26 cellular contexts compared by ENCODE assay signal in the genomic region with DNA sequence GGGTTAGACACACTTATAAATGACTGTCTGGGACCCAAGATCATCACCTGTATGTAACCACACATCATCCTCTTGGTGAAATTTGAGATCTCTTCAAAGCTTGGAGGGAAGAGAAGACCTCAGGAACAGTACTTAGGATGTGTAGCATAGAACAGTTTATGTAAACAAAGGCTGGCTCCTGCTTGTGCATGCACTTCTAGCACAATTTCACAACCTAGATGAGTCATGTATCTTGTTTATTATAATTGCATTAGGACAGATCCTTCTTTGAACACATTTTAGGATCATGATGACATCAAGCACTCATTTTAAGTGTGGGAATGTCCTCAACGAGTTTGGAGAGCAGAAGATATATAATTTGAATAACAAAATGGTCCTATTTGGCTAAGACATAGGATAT. TPM values are rescaled to one million over a fixed set of nuclear protein-coding genes. Genes with fewer than 3 reads are reported as not detected.
DNase-seq lines count a peak whose midpoint lies in the region; ATAC-seq, FAIRE-seq and TF ChIP-seq lines count a peak whose summit lies in the region.
"Had no signal": no experiment of that assay in that cellular context is flagged by ENCODE, and none has a peak within 500 bp of the region (broad histone marks: within the 10 kb centered on the region; RNA-seq: fewer than 3 reads in every experiment).

No MANE protein-coding gene starts in this region.

- H2AFZ ChIP-seq in IMR-90 (replicated peaks; ENCODE audit: low read length, poor library complexity) (no peak overlapping the region), astrocyte (ENCODE audit: low read depth, low read length) (no peak overlapping the region)

- intact Hi-C loops in IMR-90 (cut with micrococcal nuclease), result no loop called here

- DNase-seq in DMS53 (lab: John Stamatoyannopoulos, UW) (peak; percentile 85), IMR-90 (peak; percentile 0), astrocyte (ENCODE audit: low read depth) (no peak), fibroblast of the conjunctiva (ENCODE audit: low read depth) (peak; percentile 0), NCI-H187 treated with DMSO at 0.1 percent for 48 hours (lab: John Stamatoyannopoulos, UW) (no peak), NCI-H748 (lab: John Stamatoyannopoulos, UW; ENCODE audit: unreplicated experiment) (no peak)
- DNase-seq: activated CD4-positive, alpha-beta T cell treated with anti-CD3 and anti-CD28 coated beads, Interleukin-2, amount 50 U/mL, for 4 hours; activated naive CD4-positive, alpha-beta T cell treated with anti-CD3 and anti-CD28 coated beads, Interleukin-2, amount 50 U/mL, for 16 hours; DMS79 treated with DMSO at 0.1 percent for 48 hours; endodermal cell; glutamatergic neuron; Kasumi-1; natural killer cell; NCI-H1105 treated with DMSO at 0.1 percent for 48 hours; NCI-H2029 treated with DMSO at 0.1 percent for 48 hours; NCI-H226; RPMI8226; stimulated activated CD4-positive, alpha-beta T cell treated with anti-CD3 and anti-CD28 coated beads, Interleukin-2, amount 100 ng/mL, for 24 hours; upper lobe of left lung had no signal

- no peaks in the 10 kb centered on the region for H3K9me3 ChIP-seq in IMR-90 (ENCODE audit: control insufficient read depth, insufficient read depth, low read length)
- no peaks in the 10 kb centered on the region for H3K9me3 ChIP-seq in astrocyte (ENCODE audit: insufficient read depth, low read depth, low read length)
- H3K9me3 ChIP-seq: upper lobe of left lung had no signal

- H2BK5ac ChIP-seq in IMR-90 (ENCODE audit: low read depth, low read length, poor library complexity, severe bottlenecking), result no peak overlapping the region

- H3K4me2 ChIP-seq in IMR-90 (ENCODE audit: low read depth, low read length) (no peak overlapping the region), astrocyte (ENCODE audit: low read length) (no peak overlapping the region)

- H3K14ac ChIP-seq in IMR-90 (replicated peaks; ENCODE audit: low read depth, low read length), result no peak overlapping the region

- H4K5ac ChIP-seq in IMR-90 (ENCODE audit: low read depth, low read length), result no peak overlapping the region

- no peak overlapping the region for H3K27ac Mint-ChIP-seq in astrocyte (ENCODE audit: unreplicated experiment)
- H3K27ac Mint-ChIP-seq: dendritic cell treated with granulocyte-macrophage colony-stimulating factor and Interleukin-4, amounts not matched to agents 40 ng/mL and 50 ng/mL, for 4 days; endodermal cell; natural killer cell; T-helper 1 cell treated with Interleukin-12 subunit alpha and Interleukin-12 subunit beta and Interleukin-4 antibody, amounts not matched to agents 30 μg/mL and 1 μg/mL, for 36 hours had no signal

- ATAC-seq in IMR-90 (ENCODE audit: low read depth) (no peak), HG02759 (IDR thresholded peaks at IDR 0.05; ENCODE audit: unreplicated experiment) (no peak), HG03571 (IDR thresholded peaks at IDR 0.05; ENCODE audit: unreplicated experiment) (no peak)
- ATAC-seq: HepG2, natural killer cell had no signal

- no peaks in the 10 kb centered on the region for H3K4me1 Mint-ChIP-seq in astrocyte (ENCODE audit: low read depth, unreplicated experiment)
- H3K4me1 Mint-ChIP-seq: natural killer cell had no signal

- TF ChIP-seq CTCF in IMR-90 (conservative IDR thresholded peaks at IDR 0.05; ENCODE audit: low read depth, low read length), result no peak
- no peak for TF ChIP-seq CTCF in astrocyte (IDR thresholded peaks at IDR 0.05; ENCODE audit: insufficient read depth, low read depth, low read length)

- dilution Hi-C loops in IMR-90 (cut with HindIII; ENCODE audit: low sequenced_read_pairs, unreplicated experiment), result no loop called here

- WGBS in IMR-90 (ENCODE audit: extremely low coverage in 2 of 2, insufficient read length in 1 of 2), 2 experiments, result no CpG with 5 or more reads among the region's 1 CpG

- no peaks in the 10 kb centered on the region for H3K79me2 ChIP-seq in astrocyte (ENCODE audit: insufficient read depth, low read length)

- peak; percentile 34 for FAIRE-seq in astrocyte (lab: Jason Lieb, UNC)
- FAIRE-seq: HepG2, TTC549 had no signal

- no peaks in the 10 kb centered on the region for H3K36me3 Mint-ChIP-seq in astrocyte (ENCODE audit: low read depth, unreplicated experiment)
- H3K36me3 Mint-ChIP-seq: natural killer cell had no signal

- no peak overlapping the region for H3K4me3 ChIP-seq in IMR-90 (ENCODE audit: insufficient read depth, low read depth, low read length)
- no peak overlapping the region for H3K4me3 ChIP-seq in astrocyte (ENCODE audit: insufficient read depth, low read depth, low read length)
- H3K4me3 ChIP-seq: skin epidermis, upper lobe of left lung had no signal

- H3K4me3 Mint-ChIP-seq in astrocyte (ENCODE audit: unreplicated experiment), result no peak overlapping the region
- H3K4me3 Mint-ChIP-seq: dendritic cell treated with granulocyte-macrophage colony-stimulating factor and Interleukin-4, amounts not matched to agents 40 ng/mL and 50 ng/mL, for 4 days; endodermal cell; natural killer cell; T-helper 1 cell treated with Interleukin-12 subunit alpha and Interleukin-12 subunit beta and Interleukin-4 antibody, amounts not matched to agents 30 μg/mL and 1 μg/mL, for 36 hours had no signal

- no peak overlapping the region for H3K4ac ChIP-seq in IMR-90 (ENCODE audit: low read depth, low read length)

- no peaks in the 10 kb centered on the region for H3K27me3 Mint-ChIP-seq in astrocyte (ENCODE audit: low read depth, unreplicated experiment)
- H3K27me3 Mint-ChIP-seq: dendritic cell treated with granulocyte-macrophage colony-stimulating factor and Interleukin-4, amounts not matched to agents 40 ng/mL and 50 ng/mL, for 4 days had no signal

- H2BK15ac ChIP-seq in IMR-90 (ENCODE audit: low read depth, low read length), result no peak overlapping the region

- H4K91ac ChIP-seq in IMR-90 (ENCODE audit: insufficient read depth, low read depth, low read length), result no peak overlapping the region

- H3K9me1 ChIP-seq in IMR-90 (ENCODE audit: insufficient read depth, low read length), result no peaks in the 10 kb centered on the region

- H2AK5ac ChIP-seq in IMR-90 (ENCODE audit: low read depth, low read length), result no peak overlapping the region

- no peak overlapping the region for H3K18ac ChIP-seq in IMR-90 (ENCODE audit: low read depth, low read length)

- no peak overlapping the region for H3K27ac ChIP-seq in IMR-90 (ENCODE audit: insufficient read depth, low read length)
- no peak overlapping the region for H3K27ac ChIP-seq in astrocyte (ENCODE audit: low read depth, low read length)
- H3K27ac ChIP-seq: skin epidermis, upper lobe of left lung had no signal

- no peak overlapping the region for H2AK9ac ChIP-seq in IMR-90 (replicated peaks; ENCODE audit: low read depth, low read length, poor library complexity)

- no peak overlapping the region for H3K9ac ChIP-seq in IMR-90 (ENCODE audit: low read depth, low read length)
- no peak overlapping the region for H3K9ac ChIP-seq in astrocyte (ENCODE audit: low read length)

- H3K56ac ChIP-seq in IMR-90 (ENCODE audit: extremely low read depth, insufficient read depth, low read length), result no peak overlapping the region

- H3K27me3 ChIP-seq in IMR-90 (ENCODE audit: control insufficient read depth, insufficient read depth, low read length), result no peaks in the 10 kb centered on the region
- H3K27me3 ChIP-seq in astrocyte (ENCODE audit: insufficient read depth, low read length), result no peaks in the 10 kb centered on the region
- H3K27me3 ChIP-seq: upper lobe of left lung had no signal

- CTCF ChIA-PET in IMR-90 (lab: Yijun Ruan, JAX), result no interaction called here

- H4K8ac ChIP-seq in IMR-90 (ENCODE audit: low read depth in 2 of 2, low read length in 2 of 2), result no peak overlapping the region

- no peaks in the 10 kb centered on the region for H3K79me1 ChIP-seq in IMR-90 (ENCODE audit: low read depth in 1 of 2, low read length in 2 of 2)

- H3K4me1 ChIP-seq in IMR-90 (ENCODE audit: control insufficient read depth, insufficient read depth, low read length) (no peaks in the 10 kb centered on the region), astrocyte (ENCODE audit: insufficient read depth, low read length) (no peaks in the 10 kb centered on the region)
- H3K4me1 ChIP-seq: upper lobe of left lung had no signal

- POLR2A ChIA-PET in IMR-90 (lab: Charles Lee; ENCODE audit: unreplicated experiment), result no interaction called here

- no peaks in the 10 kb centered on the region for H3K36me3 ChIP-seq in IMR-90 (ENCODE audit: control insufficient read depth, insufficient read depth, low read length)
- no peaks in the 10 kb centered on the region for H3K36me3 ChIP-seq in astrocyte (ENCODE audit: insufficient read depth, low read length)
- H3K36me3 ChIP-seq: upper lobe of left lung had no signal

- H2BK120ac ChIP-seq in IMR-90 (ENCODE audit: low read depth, low read length), result no peak overlapping the region

- in situ Hi-C loops in IMR-90 (cut with MboI; ENCODE audit: low sequenced_read_pairs), result no loop called here

- H3K23ac ChIP-seq in IMR-90 (ENCODE audit: low read depth, low read length), result no peak overlapping the region

- no TSS peak for BruUV-seq in IMR-90 (replicated peaks; lab: Mats Ljungman, UMichigan)

- TF ChIP-seq POLR2A in IMR-90 (IDR thresholded peaks at IDR 0.05; ENCODE audit: low read depth, low read length), result no peak

- TF ChIP-seq RAD21 in IMR-90 (IDR thresholded peaks at IDR 0.05; ENCODE audit: low read length), result no peak

- H4K20me1 ChIP-seq in IMR-90 (ENCODE audit: insufficient read depth, low read length) (no peaks in the 10 kb centered on the region), astrocyte (ENCODE audit: insufficient read depth, low read length) (no peaks in the 10 kb centered on the region)

- H2BK20ac ChIP-seq in IMR-90 (ENCODE audit: low read depth, low read length), result no peak overlapping the region

- no peaks in the 10 kb centered on the region for H3K9me3 Mint-ChIP-seq in astrocyte (ENCODE audit: unreplicated experiment)
- H3K9me3 Mint-ChIP-seq: T-helper 1 cell treated with Interleukin-12 subunit alpha and Interleukin-12 subunit beta and Interleukin-4 antibody, amounts not matched to agents 30 μg/mL and 1 μg/mL, for 36 hours had no signal

TF ChIP-seq in IMR-90, 13 proteins besides CTCF, POLR2A, EP300 and RAD21:
- TF ChIP-seq SMC3 (IDR thresholded peaks at IDR 0.05; ENCODE audit: low read depth, low read length) (no peak), CEBPB (IDR thresholded peaks at IDR 0.05; ENCODE audit: low read depth, low read length) (peak; percentile 36; the same call in 1 of the 2 replicates)
TF ChIP-seq in IMR-90: peak in this region for 1.

RNA-seq across cellular contexts. Expression of gene ZMAT1, which starts 26.3 kb away (rescaled TPM):
- total RNA-seq in IMR-90 (2012; rRNA removed) (not detected in 2 replicates), astrocyte (1.7 and 2.0 TPM in 2 replicates)
- 0.03 TPM in 1 of 2 replicates, not detected in the other for polyA plus RNA-seq in IMR-90 (2012; rRNA removed)
- polyA plus RNA-seq in IMR-90 (2012; cell fraction: cytosol; rRNA removed), result not detected in 2 replicates
- 0.13 TPM in 1 of 2 replicates, not detected in the other for polyA plus RNA-seq in IMR-90 (2012; cell fraction: nucleus; rRNA removed; ENCODE audit: low replicate concordance)

Comparison
In these comparisons a context has a peak if more than half of its experiments do, and no peak if none do; other contexts are left out.
1. DNase-seq: peak in DMS53 (single experiment), IMR-90 (single experiment) and fibroblast of the conjunctiva (single experiment); none in astrocyte (single experiment), NCI-H187 treated with DMSO at 0.1 percent for 48 hours (single experiment) and NCI-H748 (single experiment).